2 cellular contexts compared by ENCODE assay signal in genomic region chr2:58638256-58638795, GRCh38.
TF ChIP-seq lines count a peak whose summit lies in the region.

No MANE protein-coding gene starts in this region.

TF ChIP-seq in HCT116, 20 proteins besides CTCF, POLR2A, EP300 and RAD21:
- no peak for TF ChIP-seq SP1 (IDR thresholded peaks at IDR 0.05; ENCODE audit: low read depth)
- TF ChIP-seq SRF (IDR thresholded peaks at IDR 0.05; ENCODE audit: low read depth): no peak
- TF ChIP-seq FOSL1 (IDR thresholded peaks at IDR 0.05; ENCODE audit: low read depth): peak; percentile 20; the same call in 1 of the 2 replicates

TF ChIP-seq in endothelial cell of umbilical vein, 7 proteins besides CTCF, POLR2A, EP300 and RAD21:
- TF ChIP-seq POLR2AphosphoS5 (IDR thresholded peaks at IDR 0.05; ENCODE audit: insufficient read depth, low read depth, low read length): no peak
- no peak for TF ChIP-seq MYC (IDR thresholded peaks at IDR 0.05; ENCODE audit: low read depth, low read length)
- TF ChIP-seq MAX (IDR thresholded peaks at IDR 0.05; ENCODE audit: insufficient read depth, insufficient read length): no peak
- TF ChIP-seq GATA2 (IDR thresholded peaks at IDR 0.05; ENCODE audit: insufficient read depth, insufficient read length, low read depth, low read length): peak; percentile 13
- TF ChIP-seq EZH2 (IDR thresholded peaks at IDR 0.05; ENCODE audit: borderline replicate concordance, low read depth, low read length, severe bottlenecking): no peak
- TF ChIP-seq JUN (IDR thresholded peaks at IDR 0.05; ENCODE audit: borderline replicate concordance, insufficient read depth, insufficient read length, low read depth): peak; percentile 69
- TF ChIP-seq FOS (IDR thresholded peaks at IDR 0.05; ENCODE audit: borderline replicate concordance, insufficient read depth, low read length): peak; percentile 30
